Comparison of ENCODE assay signal across 1 cellular context in the genomic region with DNA sequence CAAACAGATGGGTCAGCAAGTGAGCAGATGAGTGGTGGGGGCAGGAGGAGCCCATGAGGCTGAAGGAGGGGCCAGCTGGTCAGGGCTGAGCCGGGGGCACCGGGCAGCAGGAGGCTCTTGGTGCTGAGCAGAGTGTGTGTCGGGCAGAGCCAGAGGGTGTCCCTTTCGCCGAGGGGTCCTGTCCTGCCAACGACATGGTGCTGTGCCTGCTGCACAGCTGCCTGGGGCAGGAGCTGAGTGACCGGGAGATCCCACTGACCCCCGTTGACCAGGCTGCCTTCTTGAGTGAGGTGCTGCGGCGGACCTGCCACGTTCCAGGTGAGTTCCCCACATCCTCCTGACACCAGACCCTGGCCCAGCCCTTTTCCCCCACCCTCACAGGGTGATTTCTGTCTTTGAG.
TF ChIP-seq lines count a peak whose summit lies in the region.

No MANE protein-coding gene starts in this region.

TF ChIP-seq in K562, 482 proteins besides CTCF, POLR2A, EP300 and RAD21:
- TF ChIP-seq POLR2G (IDR thresholded peaks at IDR 0.05; ENCODE audit: low read depth, low read length) (peak; percentile 46), TBL1XR1 (IDR thresholded peaks at IDR 0.05; ENCODE audit: low read length in 2 of 2) (no peak)
